In the genomic region with DNA sequence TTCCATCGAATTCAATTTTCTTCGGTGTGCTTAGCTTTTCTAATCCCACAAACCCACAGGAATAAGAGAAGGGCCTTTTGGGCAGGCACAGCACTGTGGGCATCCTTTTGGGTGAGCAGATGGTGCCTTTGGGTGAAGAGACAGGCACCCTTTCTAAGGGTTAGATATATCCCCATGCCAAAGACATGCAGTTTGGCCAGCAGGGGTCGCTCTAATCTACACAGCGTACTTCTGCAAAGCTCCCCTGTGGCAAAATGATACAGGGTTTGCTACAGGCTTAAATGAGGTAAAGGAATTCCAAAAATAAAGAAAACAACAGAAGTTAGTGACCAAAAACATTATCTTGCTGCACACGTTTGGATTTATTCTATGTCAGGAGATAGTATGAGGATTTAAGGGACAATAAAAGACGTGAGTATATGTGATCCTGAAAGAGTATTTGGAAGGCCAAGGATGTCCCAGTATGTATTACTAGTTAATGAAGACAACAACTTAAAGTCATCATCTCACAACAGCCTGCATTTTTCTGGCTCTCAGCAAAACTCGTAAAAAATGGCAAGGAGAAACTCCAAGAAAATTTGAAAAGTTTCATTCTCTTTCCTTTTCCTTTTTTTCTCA, we compare ENCODE assay signal across 8 cellular contexts.
DNase-seq lines count a peak whose midpoint lies in the region; ATAC-seq lines count a peak whose summit lies in the region.

No MANE protein-coding gene starts in this region.

- ATAC-seq in HG03175 (IDR thresholded peaks at IDR 0.05; ENCODE audit: unreplicated experiment) (peak; percentile 77), HG03460 (IDR thresholded peaks at IDR 0.05; ENCODE audit: unreplicated experiment) (no peak)

- H3K27ac ChIP-seq in SK-N-MC, result no peak overlapping the region

- no peaks in the 10 kb centered on the region for H3K4me1 ChIP-seq in adipocyte (ENCODE audit: control insufficient read depth, insufficient read depth, low read length)

- H3K4me3 ChIP-seq in SK-N-MC (no peak overlapping the region), adipocyte (ENCODE audit: low read length) (no peak overlapping the region)

- H3K36me3 ChIP-seq in SK-N-MC (ENCODE audit: insufficient read depth, low read length) (no peaks in the 10 kb centered on the region), adipocyte (ENCODE audit: control insufficient read depth, insufficient read depth, low read length, severe bottlenecking) (no peaks in the 10 kb centered on the region)

- DNase-seq in activated gamma-delta T cell treated with Interleukin-2 at 50 U/mL for 16 hours, result peak; percentile 35
- no peak for DNase-seq in activated gamma-delta T cell (lab: John Stamatoyannopoulos, UW)
- DNase-seq in SK-N-MC (ENCODE audit: low read depth, low spot score), result peak; percentile 26
- DNase-seq in adipocyte (ENCODE audit: low read depth), result peak; percentile 72
- peak; percentile 41 for DNase-seq in iPS-NIHi11 (ENCODE audit: low spot score)
- peak; percentile 12 for DNase-seq in stimulated activated CD8-positive, alpha-beta memory T cell treated with anti-CD3 and anti-CD28 coated beads, Interleukin-12 subunit alpha, Interleukin-12 subunit beta, amount 100 ng/mL, for 4 hours (ENCODE audit: low read depth)

- peaks cover 7% of the 10 kb centered on the region for H3K27me3 ChIP-seq in adipocyte (replicated peaks; ENCODE audit: control insufficient read depth, insufficient read depth, low read length)

- no peaks in the 10 kb centered on the region for H3K9me3 ChIP-seq in SK-N-MC (ENCODE audit: low read depth, low read length)
- no peaks in the 10 kb centered on the region for H3K9me3 ChIP-seq in adipocyte (ENCODE audit: control insufficient read depth, low read length)

- no peak overlapping the region for H3K9ac ChIP-seq in SK-N-MC (ENCODE audit: insufficient read length)
- H3K9ac ChIP-seq in adipocyte (ENCODE audit: low read length), result no peak overlapping the region
